20 cellular contexts compared by ENCODE assay signal in the genomic region with DNA sequence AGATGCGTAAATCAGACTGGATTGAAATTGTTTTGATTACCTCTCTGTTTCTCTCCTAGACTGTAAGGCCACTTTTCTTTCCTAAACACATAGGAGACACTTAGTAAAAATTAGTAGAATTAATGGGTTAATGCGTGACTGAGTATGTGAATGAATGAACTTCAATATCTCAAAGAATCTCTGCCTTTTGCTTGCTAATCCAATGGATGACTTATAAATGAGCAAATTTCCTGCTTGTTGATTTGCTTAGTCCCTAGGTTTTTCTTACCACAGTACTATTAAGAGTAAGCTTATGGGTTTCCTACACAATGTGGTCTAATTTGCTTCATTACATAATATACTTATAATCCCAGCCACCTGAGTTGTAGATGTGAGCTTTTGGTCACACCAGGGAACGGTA.
DNase-seq lines count a peak whose midpoint lies in the region; ATAC-seq and TF ChIP-seq lines count a peak whose summit lies in the region.
"Had no signal": no experiment of that assay in that cellular context is flagged by ENCODE, and none has a peak within 500 bp of the region (broad histone marks: within the 10 kb centered on the region; RNA-seq: fewer than 3 reads in every experiment).

No MANE protein-coding gene starts in this region.

- peak overlapping the region; percentile 78 for H3K27ac ChIP-seq in PC-3 (ENCODE audit: low read length)
- H3K27ac ChIP-seq: C4-2B, HL-60, PC-9 had no signal

- peaks cover 42% of the 10 kb centered on the region for H3K4me1 ChIP-seq in PC-3 (ENCODE audit: insufficient read depth, low read length)

- no peaks in the 10 kb centered on the region for H3K9me3 Mint-ChIP-seq in activated CD4-positive, alpha-beta memory T cell treated with anti-CD3 and anti-CD28 coated beads, Interleukin-2, amount 10 ng/mL, durations not matched to agents 7 days and 5 days

- POLR2A ChIA-PET in PC-3 (lab: Charles Lee; ENCODE audit: unreplicated experiment): interaction anchor here (0.5 kb wide), 1 partner anchor 89 kb away, joined by 8 read pairs; no protein-coding TSS in a partner anchor
- POLR2A ChIA-PET in activated CD4-positive, alpha-beta memory T cell treated with anti-CD3 and anti-CD28 coated beads, Interleukin-2, amount 10 ng/mL, durations not matched to agents 7 days and 5 days (lab: Charles Lee): no interaction called here

- H3K4me3 ChIP-seq in PC-3 (ENCODE audit: low read length): no peak overlapping the region
- H3K4me3 ChIP-seq: MG63, PC-9 had no signal

- no peaks in the 10 kb centered on the region for H3K27me3 ChIP-seq in PC-3 (ENCODE audit: low read length)
- H3K27me3 ChIP-seq: MG63 had no signal

- no peak overlapping the region for H2AFZ ChIP-seq in PC-3 (ENCODE audit: low read length)
- H2AFZ ChIP-seq: PC-9 had no signal

- no peak for TF ChIP-seq CTCF in PC-3 (conservative IDR thresholded peaks at IDR 0.05; ENCODE audit: low read depth, low read length)

- no peaks in the 10 kb centered on the region for H3K36me3 Mint-ChIP-seq in activated CD4-positive, alpha-beta memory T cell treated with anti-CD3 and anti-CD28 coated beads, Interleukin-2, amount 10 ng/mL, durations not matched to agents 7 days and 5 days (ENCODE audit: low read depth)
- H3K36me3 Mint-ChIP-seq: IgD-negative memory B cell had no signal

- CTCF ChIA-PET in PC-3 (lab: Charles Lee): no interaction called here
- CTCF ChIA-PET in activated CD4-positive, alpha-beta memory T cell treated with anti-CD3 and anti-CD28 coated beads, Interleukin-2, amount 10 ng/mL, durations not matched to agents 7 days and 5 days (lab: Charles Lee): no interaction called here

- no TSS peak for BruUV-seq in PC-3 (replicated peaks; lab: Mats Ljungman, UMichigan)

- DNase-seq in ACHN: peak; percentile 69
- DNase-seq in PC-3: no peak
- DNase-seq in glomerular visceral epithelial cell (ENCODE audit: extremely low spot score): peak; percentile 41
- DNase-seq in renal cortical epithelial cell (ENCODE audit: low read depth): peak; percentile 94
- no peak for DNase-seq in HuH-7 (ENCODE audit: low spot score)
- no peak for DNase-seq in SHP77 treated with DMSO at 0.1 percent for 48 hours (lab: John Stamatoyannopoulos, UW)
- no peak for DNase-seq in activated CD4-positive, alpha-beta memory T cell treated with anti-CD3 and anti-CD28 coated beads, Interleukin-2, amount 10 ng/mL, durations not matched to agents 7 days and 5 days
- DNase-seq: DMS79, H7, Karpas-422, MG63, NCI-H1048, NCI-H1436 treated with DMSO at 0.1 percent for 48 hours, NCI-H2029, NCI-H345, NCI-H524 treated with DMSO at 0.1 percent for 48 hours, PC-9 had no signal

- intact Hi-C loops in PC-3 (cut with micrococcal nuclease): no loop called here

- H3K9me2 ChIP-seq in PC-3 (replicated peaks; ENCODE audit: low read length): no peaks in the 10 kb centered on the region

- ATAC-seq in PC-3: no peak

- no peak overlapping the region for H3K4me2 ChIP-seq in PC-3 (ENCODE audit: low read length)
- H3K4me2 ChIP-seq: PC-9 had no signal

- H3K27ac Mint-ChIP-seq in activated CD4-positive, alpha-beta memory T cell treated with anti-CD3 and anti-CD28 coated beads, Interleukin-2, amount 10 ng/mL, durations not matched to agents 7 days and 5 days: no peak overlapping the region
- H3K27ac Mint-ChIP-seq: IgD-negative memory B cell had no signal

- H3K9me3 ChIP-seq in PC-3 (ENCODE audit: low read length): no peaks in the 10 kb centered on the region

- no peaks in the 10 kb centered on the region for H3F3A ChIP-seq in PC-3 (ENCODE audit: low read length, unreplicated experiment)

- H3K9ac ChIP-seq in PC-3 (ENCODE audit: low read length): no peak overlapping the region

- H3K79me2 ChIP-seq in PC-3 (ENCODE audit: low read length): peaks cover 38% of the 10 kb centered on the region

- H4K20me1 ChIP-seq in PC-3 (ENCODE audit: low read length): no peaks in the 10 kb centered on the region

- in situ Hi-C loops in ACHN (cut with HindIII; ENCODE audit: low pct_ligation_motif_present, low pct_unique_long_range_greater_than_20kb, low sequenced_read_pairs): no loop called here

- H3K27me3 Mint-ChIP-seq in activated CD4-positive, alpha-beta memory T cell treated with anti-CD3 and anti-CD28 coated beads, Interleukin-2, amount 10 ng/mL, durations not matched to agents 7 days and 5 days: no peaks in the 10 kb centered on the region
- H3K27me3 Mint-ChIP-seq: IgD-negative memory B cell had no signal

- no peaks in the 10 kb centered on the region for H3K4me1 Mint-ChIP-seq in activated CD4-positive, alpha-beta memory T cell treated with anti-CD3 and anti-CD28 coated beads, Interleukin-2, amount 10 ng/mL, durations not matched to agents 7 days and 5 days
- H3K4me1 Mint-ChIP-seq: IgD-negative memory B cell had no signal

- no peaks in the 10 kb centered on the region; the same call in 1 of the 2 replicates for H3K36me3 ChIP-seq in PC-3 (ENCODE audit: low read depth, low read length)

- no peak overlapping the region for H3K4me3 Mint-ChIP-seq in activated CD4-positive, alpha-beta memory T cell treated with anti-CD3 and anti-CD28 coated beads, Interleukin-2, amount 10 ng/mL, durations not matched to agents 7 days and 5 days
- H3K4me3 Mint-ChIP-seq: IgD-negative memory B cell had no signal

Comparison
In these comparisons a context has a peak if more than half of its experiments do, and no peak if none do; other contexts are left out.
1. DNase-seq: peak in ACHN (single experiment), glomerular visceral epithelial cell (single experiment) and renal cortical epithelial cell (single experiment); none in PC-3 (single experiment), HuH-7 (single experiment), SHP77 treated with DMSO at 0.1 percent for 48 hours (single experiment) and activated CD4-positive, alpha-beta memory T cell treated with anti-CD3 and anti-CD28 coated beads, Interleukin-2, amount 10 ng/mL, durations not matched to agents 7 days and 5 days (single experiment).